In the genomic region with DNA sequence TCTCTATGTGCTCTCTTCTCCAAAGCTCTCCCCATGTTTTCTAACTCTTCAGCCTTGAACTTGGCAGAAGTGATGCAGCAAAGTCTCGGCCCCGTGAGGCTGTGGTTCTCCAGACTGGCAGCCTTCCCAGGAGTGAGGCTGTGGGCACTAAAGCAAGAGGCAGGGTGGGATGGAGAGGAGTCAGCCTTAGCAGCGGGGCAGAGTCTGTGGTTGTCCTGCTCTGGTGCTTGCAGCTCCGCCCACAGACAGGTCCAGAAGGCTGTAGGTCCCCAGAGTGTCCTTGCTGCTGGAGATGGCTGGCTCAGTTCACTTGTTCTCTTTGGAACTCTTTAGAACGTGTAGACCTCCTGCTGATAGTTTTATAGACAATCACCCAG, we compare ENCODE assay signal across 19 cellular contexts.
A peak's percentile ranks its signal among the peaks of the same experiment; 100 is the strongest.
DNase-seq lines count a peak whose midpoint lies in the region; ATAC-seq and TF ChIP-seq lines count a peak whose summit lies in the region.
"Had no signal": no experiment of that assay in that cellular context is flagged by ENCODE, and none has a peak within 500 bp of the region (broad histone marks: within the 10 kb centered on the region; RNA-seq: fewer than 3 reads in every experiment).

No MANE protein-coding gene starts in this region.

- H3K36me3 Mint-ChIP-seq in IgD-negative memory B cell: peaks cover 1% of the 10 kb centered on the region
- H3K36me3 Mint-ChIP-seq in endothelial cell (ENCODE audit: low read depth, unreplicated experiment): peaks cover 11% of the 10 kb centered on the region
- H3K36me3 Mint-ChIP-seq: activated naive CD4-positive, alpha-beta T cell treated with anti-CD3 and anti-CD28 coated beads, Interleukin-2, amount 10 ng/mL, durations not matched to agents 7 days and 5 days had no signal

- no peak for TF ChIP-seq CTCF in endothelial cell (IDR thresholded peaks at IDR 0.05; ENCODE audit: unreplicated experiment)

- ATAC-seq in GM19328 (IDR thresholded peaks at IDR 0.05; ENCODE audit: unreplicated experiment): peak; percentile 17
- ATAC-seq in HG02610 (IDR thresholded peaks at IDR 0.05; ENCODE audit: unreplicated experiment): no peak
- no peak for ATAC-seq in GM21825 (IDR thresholded peaks at IDR 0.05; ENCODE audit: unreplicated experiment)
- ATAC-seq: A549 had no signal

- H3K4me1 Mint-ChIP-seq in IgD-negative memory B cell: peaks cover 5 to 17% (median 7%) of the 10 kb centered on the region in 3 donors
- no peaks in the 10 kb centered on the region for H3K4me1 Mint-ChIP-seq in endothelial cell (ENCODE audit: unreplicated experiment)
- H3K4me1 Mint-ChIP-seq: activated naive CD4-positive, alpha-beta T cell treated with anti-CD3 and anti-CD28 coated beads, Interleukin-2, amount 10 ng/mL, durations not matched to agents 7 days and 5 days had no signal

- H3K27me3 Mint-ChIP-seq in IgD-negative memory B cell (no peaks in the 10 kb centered on the region), endothelial cell (ENCODE audit: unreplicated experiment) (peaks cover 5% of the 10 kb centered on the region)

- peak overlapping the region; percentile 2 to 90 (median 50) for H3K4me3 Mint-ChIP-seq in IgD-negative memory B cell
- H3K4me3 Mint-ChIP-seq in endothelial cell (ENCODE audit: unreplicated experiment): peak overlapping the region; percentile 31
- H3K4me3 Mint-ChIP-seq: activated naive CD4-positive, alpha-beta T cell treated with anti-CD3 and anti-CD28 coated beads, Interleukin-2, amount 10 ng/mL, durations not matched to agents 7 days and 5 days had no signal

- DNase-seq in AG20443 (ENCODE audit: low spot score) (peak; percentile 7), endothelial cell (ENCODE audit: low spot score) (no peak), ureter (ENCODE audit: low spot score) (no peak), middle frontal gyrus (ENCODE audit: extremely low spot score, low spot score) (no peak)
- DNase-seq: activated CD4-positive, CD25-positive, alpha-beta regulatory T cell treated with anti-CD3 and anti-CD28 coated beads, Interleukin-2, amount 50 U/mL, for 72 hours; activated naive CD4-positive, alpha-beta T cell treated with anti-CD3 and anti-CD28 coated beads, Interleukin-2, amount 10 ng/mL, durations not matched to agents 7 days and 5 days; activated T-cell treated with anti-CD3 and anti-CD28 coated beads, Interleukin-2, amount 50 U/mL, for 48 hours; GDM1; NCI-H1092; NCI-H2081; NCI-H510A; occipital lobe; stimulated activated CD8-positive, alpha-beta memory T cell treated with anti-CD3 and anti-CD28 coated beads, Interleukin-4, amount 100 ng/mL, for 48 hours; T1000 had no signal

- H3K27ac Mint-ChIP-seq in IgD-negative memory B cell (peak overlapping the region; percentile 66 to 86 (median 71)), endothelial cell (ENCODE audit: unreplicated experiment) (no peak overlapping the region)
- H3K27ac Mint-ChIP-seq: activated naive CD4-positive, alpha-beta T cell treated with anti-CD3 and anti-CD28 coated beads, Interleukin-2, amount 10 ng/mL, durations not matched to agents 7 days and 5 days had no signal

- H3K9me3 Mint-ChIP-seq in IgD-negative memory B cell (peaks cover 2 to 6% (median 3%) of the 10 kb centered on the region in 3 donors), endothelial cell (ENCODE audit: unreplicated experiment) (peaks cover 29% of the 10 kb centered on the region)
